In genomic region chrX:53262918-53263394, GRCh38 we compare ENCODE assay signal across 10 cellular contexts. TPM values are rescaled to one million over a fixed set of nuclear protein-coding genes. Genes with fewer than 3 reads are reported as not detected.
A peak's percentile ranks its signal among the peaks of the same experiment; 100 is the strongest.
DNase-seq lines count a peak whose midpoint lies in the region; ATAC-seq and TF ChIP-seq lines count a peak whose summit lies in the region.
"Had no signal": no experiment of that assay in that cellular context is flagged by ENCODE, and none has a peak within 500 bp of the region (broad histone marks: within the 10 kb centered on the region; RNA-seq: fewer than 3 reads in every experiment).

No MANE protein-coding gene starts in this region.

- H3K27ac ChIP-seq in epithelial cell of prostate (peak overlapping the region; percentile 50), upper lobe of right lung (no peak overlapping the region), vagina (no peak overlapping the region), suprapubic skin (no peak overlapping the region)

- ATAC-seq in upper lobe of right lung, result peak; percentile 86

- H3K4me3 Mint-ChIP-seq in activated naive CD4-positive, alpha-beta T cell treated with anti-CD3 and anti-CD28 coated beads for 36 hours, result no peak overlapping the region

- H3K36me3 ChIP-seq in upper lobe of right lung (no peaks in the 10 kb centered on the region), vagina (no peaks in the 10 kb centered on the region), suprapubic skin (no peaks in the 10 kb centered on the region)

- no peaks in the 10 kb centered on the region for H3K9me3 Mint-ChIP-seq in activated naive CD4-positive, alpha-beta T cell treated with anti-CD3 and anti-CD28 coated beads for 36 hours
- H3K9me3 Mint-ChIP-seq: CD8-positive, alpha-beta memory T cell had no signal

- H3K4me1 ChIP-seq in upper lobe of right lung (peaks cover 3% of the 10 kb centered on the region), vagina (peaks cover 11% of the 10 kb centered on the region), suprapubic skin (peaks cover 15% of the 10 kb centered on the region)

- DNase-seq in activated naive CD4-positive, alpha-beta T cell treated with anti-CD3 and anti-CD28 coated beads for 36 hours, result peak; percentile 8
- DNase-seq in activated naive CD4-positive, alpha-beta T cell (lab: John Stamatoyannopoulos, UW), result no peak
- peak; percentile 49 for DNase-seq in SK-MEL-5 (ENCODE audit: low read depth, low spot score)
- no peak for DNase-seq in epithelial cell of prostate (ENCODE audit: low read depth, low spot score)
- no peak for DNase-seq in upper lobe of right lung
- no peak for DNase-seq in vagina (ENCODE audit: extremely low spot score in 2 of 2)
- no peak for DNase-seq in suprapubic skin (ENCODE audit: low spot score in 2 of 2)
- DNase-seq in retina, result no peak
- DNase-seq: CD8-positive, alpha-beta memory T cell; NCI-H1092 treated with DMSO at 0.1 percent for 48 hours had no signal

- H3K9me3 ChIP-seq in upper lobe of right lung (no peaks in the 10 kb centered on the region), vagina (no peaks in the 10 kb centered on the region), suprapubic skin (no peaks in the 10 kb centered on the region)

- CTCF ChIA-PET in activated naive CD4-positive, alpha-beta T cell treated with anti-CD3 and anti-CD28 coated beads for 36 hours (lab: Charles Lee), result interaction anchor here (0.6 to 0.8 kb wide), 2 partner anchors 49 to 113 kb away, joined by 3 read pairs; no protein-coding TSS in a partner anchor

- no peaks in the 10 kb centered on the region for H3K27me3 Mint-ChIP-seq in activated naive CD4-positive, alpha-beta T cell treated with anti-CD3 and anti-CD28 coated beads for 36 hours (ENCODE audit: low read depth)

- no peak overlapping the region for H3K4me3 ChIP-seq in upper lobe of right lung
- no peak overlapping the region for H3K4me3 ChIP-seq in vagina
- no peak overlapping the region for H3K4me3 ChIP-seq in suprapubic skin

- H3K4me1 Mint-ChIP-seq in activated naive CD4-positive, alpha-beta T cell treated with anti-CD3 and anti-CD28 coated beads for 36 hours (ENCODE audit: low read depth), result peaks cover 24% of the 10 kb centered on the region

- TF ChIP-seq EP300 in suprapubic skin (IDR thresholded peaks at IDR 0.05), result no peak

- no peak overlapping the region for H3K27ac Mint-ChIP-seq in activated naive CD4-positive, alpha-beta T cell treated with anti-CD3 and anti-CD28 coated beads for 36 hours

- TF ChIP-seq POLR2A in vagina (IDR thresholded peaks at IDR 0.05) (no peak), suprapubic skin (IDR thresholded peaks at IDR 0.05) (no peak)

- H3K27me3 ChIP-seq in upper lobe of right lung, result no peaks in the 10 kb centered on the region
- H3K27me3 ChIP-seq in vagina, result no peaks in the 10 kb centered on the region
- no peaks in the 10 kb centered on the region for H3K27me3 ChIP-seq in suprapubic skin

- WGBS in suprapubic skin, result 66% methylated on average over 8 of the region's 8 CpGs

- intact Hi-C loops in activated naive CD4-positive, alpha-beta T cell treated with anti-CD3 and anti-CD28 coated beads for 36 hours (cut with micrococcal nuclease), result no loop called here
- intact Hi-C loops in upper lobe of right lung (cut with DNase I) (no loop called here), vagina (cut with DNase I) (no loop called here)

- in situ Hi-C loops in SK-MEL-5 (cut with HindIII; ENCODE audit: low pct_unique_long_range_greater_than_20kb, low sequenced_read_pairs), result no loop called here

- TF ChIP-seq CTCF in upper lobe of right lung (IDR thresholded peaks at IDR 0.05) (no peak), vagina (IDR thresholded peaks at IDR 0.05) (no peak), suprapubic skin (IDR thresholded peaks at IDR 0.05) (no peak)

- no peaks in the 10 kb centered on the region for H3K36me3 Mint-ChIP-seq in activated naive CD4-positive, alpha-beta T cell treated with anti-CD3 and anti-CD28 coated beads for 36 hours (ENCODE audit: low read depth)

RNA-seq across cellular contexts. Expression of gene IQSEC2, which starts 18.4 kb away (rescaled TPM):
- under 1 TPM; 0.20 to 0.48 TPM for total RNA-seq in activated naive CD4-positive, alpha-beta T cell treated with anti-CD3 and anti-CD28 coated beads for 36 hours
- total RNA-seq in SK-MEL-5 (2014; rRNA removed; shearing (Covaris generic)), result 6.3 and 8.4 TPM in 2 replicates
- polyA plus RNA-seq in SK-MEL-5 (2015; cell fraction: cytosol; rRNA removed), result 13.0 and 16.9 TPM in 2 replicates
- 14.5 and 18.0 TPM in 2 replicates for polyA plus RNA-seq in SK-MEL-5 (2015; cell fraction: nucleus; rRNA removed)
- total RNA-seq in upper lobe of right lung (17.3 TPM), vagina (22.8 TPM), suprapubic skin (10 to 100 TPM; 24.4 to 42.1 (median 28.9) TPM)

RNA-seq across cellular contexts. Expression of gene KDM5C, which starts 37.9 kb away (rescaled TPM):
- 10 to 100 TPM; 67.4 to 68.2 TPM for total RNA-seq in activated naive CD4-positive, alpha-beta T cell treated with anti-CD3 and anti-CD28 coated beads for 36 hours
- 46.7 and 61.9 TPM in 2 replicates for total RNA-seq in SK-MEL-5 (2014; rRNA removed; shearing (Covaris generic))
- 64.6 and 82.0 TPM in 2 replicates for polyA plus RNA-seq in SK-MEL-5 (2015; cell fraction: cytosol; rRNA removed)
- polyA plus RNA-seq in SK-MEL-5 (2015; cell fraction: nucleus; rRNA removed), result 135 and 155 TPM in 2 replicates
- total RNA-seq in upper lobe of right lung (65.2 TPM), vagina (123 TPM), suprapubic skin (100 to 1,000 TPM; 126 to 318 (median 160) TPM)

Comparison
In these comparisons a context has a peak if more than half of its experiments do, and no peak if none do; other contexts are left out.
1. DNase-seq: peak in activated naive CD4-positive, alpha-beta T cell treated with anti-CD3 and anti-CD28 coated beads for 36 hours (single experiment) and SK-MEL-5 (single experiment); none in activated naive CD4-positive, alpha-beta T cell (0 of 4), epithelial cell of prostate (single experiment), upper lobe of right lung (single experiment), vagina (0 of 2), suprapubic skin (0 of 2) and retina (single experiment).